ENCODE assay signal across 14 cellular contexts in genomic region chr9:522190-522589, GRCh38.
"Had no signal": no experiment of that assay in that cellular context is flagged by ENCODE, and none has a peak within 500 bp of the region (broad histone marks: within the 10 kb centered on the region; RNA-seq: fewer than 3 reads in every experiment).

No MANE protein-coding gene starts in this region.

- H3K27me3 ChIP-seq: dorsolateral prefrontal cortex, gastrocnemius medialis, thyroid gland had no signal

- H3K4me3 Mint-ChIP-seq: immature natural killer cell, naive B cell, type B pancreatic cell had no signal

- H3K4me1 Mint-ChIP-seq: immature natural killer cell, naive B cell had no signal

- H3K36me3 ChIP-seq: gastrocnemius medialis, thyroid gland had no signal

- H3K27me3 Mint-ChIP-seq: type B pancreatic cell had no signal

- H3K27ac Mint-ChIP-seq: immature natural killer cell, naive B cell, type B pancreatic cell had no signal

- H3K27ac ChIP-seq: gastrocnemius medialis, thyroid gland had no signal

- DNase-seq: cortex of kidney; dorsolateral prefrontal cortex; effector CD8-positive, alpha-beta T cell; gastrocnemius medialis; immature natural killer cell; mesendoderm; naive B cell; posterior cingulate gyrus; small intestine; stimulated activated CD4-positive, alpha-beta T cell treated with anti-CD3 and anti-CD28 coated beads, Interleukin-2, amount 100 ng/mL, for 48 hours; stimulated activated naive CD4-positive, alpha-beta T cell treated with Interleukin-2 at 50 U/mL for 16 hours; thyroid gland had no signal

- H3K9me3 ChIP-seq: gastrocnemius medialis, thyroid gland had no signal

- H3K4me3 ChIP-seq: dorsolateral prefrontal cortex, gastrocnemius medialis, thyroid gland had no signal

- ATAC-seq: esophagus mucosa, gastrocnemius medialis had no signal

- H3K9me3 Mint-ChIP-seq: naive B cell, type B pancreatic cell had no signal

- H3K36me3 Mint-ChIP-seq: immature natural killer cell, naive B cell, type B pancreatic cell had no signal
